7 cellular contexts compared by ENCODE assay signal in the genomic region with DNA sequence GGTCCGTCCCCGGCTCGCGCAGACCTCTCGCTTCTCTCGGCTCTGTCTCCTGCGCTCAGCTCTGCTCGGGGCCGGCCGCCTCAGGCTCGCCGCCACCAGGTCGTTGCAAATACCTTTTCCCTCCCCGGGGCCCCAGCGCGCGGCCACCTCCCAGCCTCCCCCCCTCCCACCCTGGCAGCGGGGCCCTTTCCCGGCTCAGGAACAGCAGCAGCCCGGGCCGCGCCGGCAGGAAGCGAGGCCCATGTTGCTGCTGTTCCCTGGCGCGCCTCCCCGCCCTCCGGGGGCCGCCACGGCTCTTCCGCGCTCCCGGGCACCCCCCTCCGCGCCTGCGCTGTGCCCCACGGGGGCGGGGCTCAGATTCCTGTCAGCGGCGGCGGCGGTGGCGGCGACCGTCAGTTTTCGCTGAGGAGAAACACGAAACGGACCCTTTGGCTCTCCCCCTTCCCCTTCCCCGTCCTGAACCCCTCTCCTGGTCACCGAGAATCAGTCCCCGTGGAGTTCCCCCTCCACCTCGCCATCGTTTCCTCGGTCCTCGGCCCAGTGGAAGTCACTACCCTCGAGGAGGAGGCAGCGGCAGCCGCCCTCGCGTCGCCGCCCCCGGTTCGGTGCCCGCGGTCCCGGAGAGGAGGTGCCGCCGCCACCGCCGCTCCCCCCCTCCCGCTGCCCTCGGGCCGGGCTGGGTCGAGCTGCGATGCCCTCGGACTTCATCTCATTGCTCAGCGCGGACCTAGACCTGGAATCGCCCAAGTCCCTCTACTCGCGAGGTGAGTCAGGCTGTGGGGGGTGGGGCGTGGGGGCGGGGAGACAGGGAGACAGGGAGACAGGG. TPM values are rescaled to one million over a fixed set of nuclear protein-coding genes. Genes with fewer than 3 reads are reported as not detected.
DNase-seq lines count a peak whose midpoint lies in the region; ATAC-seq and TF ChIP-seq lines count a peak whose summit lies in the region.

A gene with protein sequence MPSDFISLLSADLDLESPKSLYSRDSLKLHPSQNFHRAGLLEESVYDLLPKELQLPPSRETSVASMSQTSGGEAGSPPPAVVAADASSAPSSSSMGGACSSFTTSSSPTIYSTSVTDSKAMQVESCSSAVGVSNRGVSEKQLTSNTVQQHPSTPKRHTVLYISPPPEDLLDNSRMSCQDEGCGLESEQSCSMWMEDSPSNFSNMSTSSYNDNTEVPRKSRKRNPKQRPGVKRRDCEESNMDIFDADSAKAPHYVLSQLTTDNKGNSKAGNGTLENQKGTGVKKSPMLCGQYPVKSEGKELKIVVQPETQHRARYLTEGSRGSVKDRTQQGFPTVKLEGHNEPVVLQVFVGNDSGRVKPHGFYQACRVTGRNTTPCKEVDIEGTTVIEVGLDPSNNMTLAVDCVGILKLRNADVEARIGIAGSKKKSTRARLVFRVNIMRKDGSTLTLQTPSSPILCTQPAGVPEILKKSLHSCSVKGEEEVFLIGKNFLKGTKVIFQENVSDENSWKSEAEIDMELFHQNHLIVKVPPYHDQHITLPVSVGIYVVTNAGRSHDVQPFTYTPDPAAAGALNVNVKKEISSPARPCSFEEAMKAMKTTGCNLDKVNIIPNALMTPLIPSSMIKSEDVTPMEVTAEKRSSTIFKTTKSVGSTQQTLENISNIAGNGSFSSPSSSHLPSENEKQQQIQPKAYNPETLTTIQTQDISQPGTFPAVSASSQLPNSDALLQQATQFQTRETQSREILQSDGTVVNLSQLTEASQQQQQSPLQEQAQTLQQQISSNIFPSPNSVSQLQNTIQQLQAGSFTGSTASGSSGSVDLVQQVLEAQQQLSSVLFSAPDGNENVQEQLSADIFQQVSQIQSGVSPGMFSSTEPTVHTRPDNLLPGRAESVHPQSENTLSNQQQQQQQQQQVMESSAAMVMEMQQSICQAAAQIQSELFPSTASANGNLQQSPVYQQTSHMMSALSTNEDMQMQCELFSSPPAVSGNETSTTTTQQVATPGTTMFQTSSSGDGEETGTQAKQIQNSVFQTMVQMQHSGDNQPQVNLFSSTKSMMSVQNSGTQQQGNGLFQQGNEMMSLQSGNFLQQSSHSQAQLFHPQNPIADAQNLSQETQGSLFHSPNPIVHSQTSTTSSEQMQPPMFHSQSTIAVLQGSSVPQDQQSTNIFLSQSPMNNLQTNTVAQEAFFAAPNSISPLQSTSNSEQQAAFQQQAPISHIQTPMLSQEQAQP (N-terminal part only) (plus strand): TSS at position 356 of the 826 bp plus-strand sequence. CDS start 336 bp downstream, at position 692.

- peak within 1 kb of the TSS; percentile 93 to 99 (median 98) for H3K27ac ChIP-seq in spleen

- intact Hi-C loops in spleen (cut with DNase I; ENCODE audit: low total_unique reads): loop anchor here (10.0 kb wide), 2 partner anchors 141 to 171 kb away; a partner anchor contains a TSS

- ATAC-seq in GM18517 (IDR thresholded peaks at IDR 0.05; ENCODE audit: unreplicated experiment): peak; percentile 29
- peak; percentile 52 for ATAC-seq in HG03135 (IDR thresholded peaks at IDR 0.05; ENCODE audit: unreplicated experiment)

- WGBS in spleen, 5 donors: 0 to 1% (median 1%) methylated on average over 23 to 84 of the region's 84 CpGs

- no peaks in the 10 kb centered on the region for H3K27me3 ChIP-seq in spleen (replicated peaks in 1 of 7)

- H3K9me3 ChIP-seq in spleen: no peaks in the 10 kb centered on the region

- peak; percentile 89 for DNase-seq in NCI-H2227 treated with DMSO at 0.1 percent for 48 hours (lab: John Stamatoyannopoulos, UW)
- peak; percentile 70 to 78 (median 74) for DNase-seq in activated CD4-positive, CD25-positive, alpha-beta regulatory T cell (lab: John Stamatoyannopoulos, UW)
- DNase-seq in cardiac fibroblast (ENCODE audit: low read depth in 2 of 2): peak; percentile 82 to 91
- peak; percentile 87 for DNase-seq in inferior parietal cortex (ENCODE audit: extremely low spot score)
- DNase-seq in spleen: peak; percentile 97

- TF ChIP-seq CTCF in cardiac fibroblast (IDR thresholded peaks at IDR 0.05; ENCODE audit: low read depth, low read length) (no peak), spleen (IDR thresholded peaks at IDR 0.05 in 8 of 11, conservative IDR thresholded peaks at IDR 0.05 in 3 of 11) (peak in 3 of 11 experiments; percentile 10 to 21 (median 20))

- peaks cover 31 to 67% (median 59%) of the 10 kb centered on the region in 6 donors for H3K4me1 ChIP-seq in spleen

- TF ChIP-seq POLR2A in spleen (IDR thresholded peaks at IDR 0.05): peak; percentile 41 to 99 (median 90)

- H3K36me3 ChIP-seq in spleen: no peaks in the 10 kb centered on the region

- peak within 1 kb of the TSS; percentile 83 to 94 for H3K4me3 ChIP-seq in cardiac fibroblast (replicated peaks in 1 of 2; ENCODE audit: low read depth in 2 of 2, low read length in 2 of 2)
- peak within 1 kb of the TSS; percentile 59 to 92 (median 84) for H3K4me3 ChIP-seq in spleen

RNA-seq across cellular contexts. Expression of the gene that starts here (rescaled TPM):
- total RNA-seq in spleen: 10 to 100 TPM; 50.5 to 96.8 (median 60.9) TPM
- 1 to 10 TPM in 2 of 3 donors, under 1 TPM in 1; 0.79 to 4.8 (median 1.0) TPM for polyA plus RNA-seq in spleen

Comparison
In these comparisons a context has a peak if more than half of its experiments do, and no peak if none do; other contexts are left out.
1. Peak in every context shown above with its lines: DNase-seq, ATAC-seq, H3K4me3 ChIP-seq and H3K27ac ChIP-seq.